ENCODE assay signal across 17 cellular contexts in the genomic region with DNA sequence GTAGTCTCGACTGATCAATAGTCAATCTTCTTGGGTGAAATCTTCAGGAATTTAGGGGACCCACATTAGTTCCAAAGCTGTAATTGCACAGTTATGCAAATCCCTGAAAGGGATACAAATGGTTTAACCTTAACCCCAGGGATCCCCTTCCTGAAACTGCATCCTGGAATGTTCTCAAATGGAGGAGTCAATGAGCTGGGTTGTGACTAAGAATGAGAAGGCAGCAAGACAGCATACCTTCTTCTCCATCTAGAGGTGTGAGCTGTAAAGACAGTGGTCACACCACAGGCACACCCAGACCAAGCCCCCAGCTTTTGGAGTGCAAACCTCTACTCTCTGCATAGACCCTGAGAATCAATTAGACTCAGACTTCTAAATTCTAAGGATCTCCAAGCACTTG.
DNase-seq lines count a peak whose midpoint lies in the region; ATAC-seq, FAIRE-seq and TF ChIP-seq lines count a peak whose summit lies in the region.
"Had no signal": no experiment of that assay in that cellular context is flagged by ENCODE, and none has a peak within 500 bp of the region (broad histone marks: within the 10 kb centered on the region; RNA-seq: fewer than 3 reads in every experiment).

No MANE protein-coding gene starts in this region.

- H3K9ac ChIP-seq in NT2/D1 (ENCODE audit: insufficient read length, low read depth) (no peak overlapping the region), keratinocyte (ENCODE audit: control insufficient read depth, extremely low read depth, insufficient read depth, low read length) (no peak overlapping the region)
- H3K9ac ChIP-seq: BLaER1 treated with 17β-estradiol and CSF1 and Interleukin-3, amounts not matched to agents 10 nM and 100 nM had no signal

- H3K27me3 ChIP-seq in A673 (replicated peaks; ENCODE audit: insufficient read depth, low read depth, low read length, poor library complexity) (no peaks in the 10 kb centered on the region), NT2/D1 (ENCODE audit: insufficient read depth, insufficient read length) (no peaks in the 10 kb centered on the region), keratinocyte (ENCODE audit: control insufficient read depth, extremely low read depth, insufficient read depth, low read length) (no peaks in the 10 kb centered on the region)
- H3K27me3 ChIP-seq: BLaER1 treated with 17β-estradiol and CSF1 and Interleukin-3, amounts not matched to agents 10 nM and 100 nM had no signal

- peak; percentile 83 for FAIRE-seq in keratinocyte (lab: Jason Lieb, UNC)
- FAIRE-seq: GM12892, H54 had no signal

- H2AFZ ChIP-seq in keratinocyte (ENCODE audit: control insufficient read depth, low read length) = no peak overlapping the region

- POLR2A ChIA-PET in A673 (lab: Charles Lee; ENCODE audit: low non-redundant PET) = no interaction called here

- H3K4me3 ChIP-seq in A673 (ENCODE audit: low read depth, low read length, poor library complexity, severe bottlenecking) (no peak overlapping the region), NT2/D1 (ENCODE audit: insufficient read length, low read depth) (no peak overlapping the region), epithelial cell of esophagus (ENCODE audit: low read length) (no peak overlapping the region), keratinocyte (ENCODE audit: control insufficient read depth in 2 of 3, extremely low read depth in 1 of 3, insufficient read depth in 2 of 3, low read depth in 1 of 3, low read length in 3 of 3) (no peak overlapping the region)
- H3K4me3 ChIP-seq: BLaER1 treated with 17β-estradiol and CSF1 and Interleukin-3, amounts not matched to agents 10 nM and 100 nM had no signal

- TF ChIP-seq CTCF in A673 (conservative IDR thresholded peaks at IDR 0.05; ENCODE audit: low read depth, low read length) (no peak), epithelial cell of esophagus (IDR thresholded peaks at IDR 0.05; ENCODE audit: insufficient read depth, low read depth, low read length, missing control alignments) (peak; percentile 15), keratinocyte (optimal IDR thresholded peaks at IDR 0.05 in 1 of 3, IDR thresholded peaks at IDR 0.05 in 1 of 3, conservative IDR thresholded peaks at IDR 0.05 in 1 of 3; ENCODE audit: extremely low read depth in 1 of 3, insufficient read depth in 2 of 3, low read length in 3 of 3) (peak; percentile 27 to 54 (median 32))

- ATAC-seq in HG02981 (IDR thresholded peaks at IDR 0.05; ENCODE audit: unreplicated experiment) = no peak

- no peaks in the 10 kb centered on the region for H4K20me1 ChIP-seq in keratinocyte (ENCODE audit: control insufficient read depth, extremely low read depth, insufficient read depth, low read length)
- H4K20me1 ChIP-seq: BLaER1 treated with 17β-estradiol and CSF1 and Interleukin-3, amounts not matched to agents 10 nM and 100 nM had no signal

- no peak overlapping the region for H3K27ac ChIP-seq in A673 (ENCODE audit: low read depth, low read length, poor library complexity, severe bottlenecking)
- H3K27ac ChIP-seq in keratinocyte (ENCODE audit: control insufficient read depth, insufficient read depth, low read length) = no peak overlapping the region
- H3K27ac ChIP-seq: BLaER1 treated with 17β-estradiol and CSF1 and Interleukin-3, amounts not matched to agents 10 nM and 100 nM had no signal

- H3K9me3 ChIP-seq in A673 (ENCODE audit: low read depth, low read length, poor library complexity, severe bottlenecking) (no peaks in the 10 kb centered on the region), NT2/D1 (ENCODE audit: insufficient read depth, low read length) (no peaks in the 10 kb centered on the region), keratinocyte (ENCODE audit: control insufficient read depth, low read depth, low read length) (no peaks in the 10 kb centered on the region)
- H3K9me3 ChIP-seq: BLaER1 treated with 17β-estradiol and CSF1 and Interleukin-3, amounts not matched to agents 10 nM and 100 nM had no signal

- H3K4me1 ChIP-seq in A673 (ENCODE audit: insufficient read depth, low read length, poor library complexity, severe bottlenecking) (peaks cover 24% of the 10 kb centered on the region), NT2/D1 (ENCODE audit: insufficient read depth, insufficient read length) (no peaks in the 10 kb centered on the region), keratinocyte (ENCODE audit: control insufficient read depth, extremely low read depth, insufficient read depth, low read length) (peaks cover 11% of the 10 kb centered on the region)

- H3K36me3 ChIP-seq in A673 (ENCODE audit: insufficient read depth, low read length, poor library complexity, severe bottlenecking) (no peaks in the 10 kb centered on the region), NT2/D1 (ENCODE audit: insufficient read depth, insufficient read length, low read length) (no peaks in the 10 kb centered on the region), keratinocyte (ENCODE audit: control insufficient read depth in 2 of 2, extremely low read depth in 1 of 2, insufficient read depth in 2 of 2, low read length in 2 of 2) (no peaks in the 10 kb centered on the region)
- H3K36me3 ChIP-seq: BLaER1 treated with 17β-estradiol and CSF1 and Interleukin-3, amounts not matched to agents 10 nM and 100 nM had no signal

- CTCF ChIA-PET in A673 (lab: Charles Lee) = no interaction called here

- DNase-seq in A673 (ENCODE audit: low spot score) (peak; percentile 15), NT2/D1 (ENCODE audit: low read depth, low spot score) (peak; percentile 74), epithelial cell of esophagus (ENCODE audit: low read depth) (peak; percentile 49), keratinocyte (ENCODE audit: low read depth, low spot score) (peak; percentile 4), NCI-H146 (lab: John Stamatoyannopoulos, UW) (no peak), SKM-1 treated with dmso at 0.1 percent for 144 hours (lab: John Stamatoyannopoulos, UW; ENCODE audit: unreplicated experiment) (no peak)
- DNase-seq in stimulated activated CD4-positive, alpha-beta T cell treated with anti-CD3 and anti-CD28 coated beads, Interleukin-1b, Interleukin-23, amount 100 ng/mL, for 48 hours = no peak
- DNase-seq: 8988T, DMS79 treated with DMSO at 0.1 percent for 48 hours, GF-D8, Kasumi-1, NCI-H187 treated with DMSO at 0.1 percent for 48 hours, NCI-H526 treated with DMSO at 0.1 percent for 48 hours had no signal

- H3K4me2 ChIP-seq in keratinocyte (ENCODE audit: control insufficient read depth, extremely low read depth, insufficient read depth, low read depth, low read length) = peak overlapping the region; percentile 14
- H3K4me2 ChIP-seq: BLaER1 treated with 17β-estradiol and CSF1 and Interleukin-3, amounts not matched to agents 10 nM and 100 nM had no signal

- no TSS peak for BruUV-seq in A673 (replicated peaks; lab: Mats Ljungman, UMichigan)

- H3K9me1 ChIP-seq in keratinocyte (ENCODE audit: control insufficient read depth, extremely low read depth, insufficient read depth, low read length) = no peaks in the 10 kb centered on the region

- dilution Hi-C loops in keratinocyte (cut with MboI; ENCODE audit: extremely low pct_ligation_motif_present, low sequenced_read_pairs) = no loop called here

- intact Hi-C loops in A673 (cut with micrococcal nuclease; ENCODE audit: unreplicated experiment) = no loop called here

- no peaks in the 10 kb centered on the region for H3K79me2 ChIP-seq in keratinocyte (ENCODE audit: control insufficient read depth, insufficient read depth, low read length)

Comparison
In these comparisons a context has a peak if more than half of its experiments do, and no peak if none do; other contexts are left out.
1. DNase-seq: peak in A673 (single experiment), NT2/D1 (single experiment), epithelial cell of esophagus (single experiment) and keratinocyte (single experiment); none in NCI-H146 (single experiment), stimulated activated CD4-positive, alpha-beta T cell treated with anti-CD3 and anti-CD28 coated beads, Interleukin-1b, Interleukin-23, amount 100 ng/mL, for 48 hours (single experiment) and SKM-1 treated with dmso at 0.1 percent for 144 hours (single experiment).